In the genomic region with DNA sequence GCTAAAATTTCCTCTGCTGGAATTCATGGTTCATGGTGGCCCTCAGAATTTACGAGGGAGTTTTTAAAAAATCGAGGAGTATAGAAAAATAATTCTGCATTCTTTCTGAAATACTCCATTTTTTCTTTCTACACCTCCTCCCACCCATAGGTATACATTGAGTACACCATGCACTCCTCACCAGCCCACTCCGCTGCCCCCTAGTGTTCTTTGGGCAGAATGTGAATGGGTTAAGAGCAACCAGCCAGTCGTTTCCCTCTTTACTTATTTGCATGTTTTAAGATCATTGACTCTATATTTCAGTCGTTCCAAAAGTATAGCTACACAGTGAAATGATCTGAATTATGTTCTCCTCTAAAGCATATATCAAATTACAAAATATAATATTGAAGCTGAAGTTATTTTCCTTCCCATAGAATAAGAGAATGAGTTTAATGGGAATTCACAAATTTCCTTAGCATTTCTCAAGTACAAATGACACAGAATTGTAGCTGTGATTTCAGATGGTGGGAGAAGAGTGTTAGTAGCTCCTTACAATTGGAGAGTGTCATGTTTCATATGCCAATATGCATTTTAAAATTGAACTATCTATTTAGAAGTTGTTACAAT, we compare ENCODE assay signal across 8 cellular contexts.
DNase-seq lines count a peak whose midpoint lies in the region; ATAC-seq, FAIRE-seq and TF ChIP-seq lines count a peak whose summit lies in the region.
"Had no signal": no experiment of that assay in that cellular context is flagged by ENCODE, and none has a peak within 500 bp of the region (broad histone marks: within the 10 kb centered on the region; RNA-seq: fewer than 3 reads in every experiment).

No MANE protein-coding gene starts in this region.

- ATAC-seq in HG02588 (IDR thresholded peaks at IDR 0.05; ENCODE audit: unreplicated experiment) (peak; percentile 62), GM21423 (IDR thresholded peaks at IDR 0.05; ENCODE audit: unreplicated experiment) (no peak)

- DNase-seq in NCI-H2171 treated with DMSO at 0.1 percent for 48 hours (lab: John Stamatoyannopoulos, UW), result peak; percentile 41
- peak; percentile 50 for DNase-seq in bronchial epithelial cell (ENCODE audit: low read depth)
- DNase-seq in osteocyte (ENCODE audit: extremely low spot score, unreplicated experiment), result no peak
- no peak for DNase-seq in HuH-7.5 (ENCODE audit: low spot score)
- DNase-seq: activated B cell treated with CpG ODN at 0.5 μM for 24 hours had no signal

- H3K27me3 ChIP-seq in bronchial epithelial cell (ENCODE audit: control insufficient read depth, insufficient read depth, low read length), result no peaks in the 10 kb centered on the region

- no peaks in the 10 kb centered on the region for H3K27me3 Mint-ChIP-seq in osteocyte (ENCODE audit: unreplicated experiment)
- H3K27me3 Mint-ChIP-seq: activated B cell treated with CpG ODN at 0.5 μM for 24 hours had no signal

- H3K27ac Mint-ChIP-seq in osteocyte (ENCODE audit: unreplicated experiment), result no peak overlapping the region
- H3K27ac Mint-ChIP-seq: activated B cell treated with CpG ODN at 0.5 μM for 24 hours had no signal

- no peaks in the 10 kb centered on the region for H3K4me1 Mint-ChIP-seq in osteocyte (ENCODE audit: unreplicated experiment)
- H3K4me1 Mint-ChIP-seq: activated B cell treated with CpG ODN at 0.5 μM for 24 hours had no signal

- H3K36me3 ChIP-seq in bronchial epithelial cell (ENCODE audit: control insufficient read depth, insufficient read depth, low read length), result no peaks in the 10 kb centered on the region

- no peak overlapping the region for H3K4me3 ChIP-seq in bronchial epithelial cell (ENCODE audit: low read depth, low read length)

- TF ChIP-seq CTCF in GM12873 (IDR thresholded peaks at IDR 0.05; ENCODE audit: insufficient read depth, low read depth, low read length, missing control alignments) (peak; percentile 61), bronchial epithelial cell (IDR thresholded peaks at IDR 0.05; ENCODE audit: insufficient read depth, low read length, severe bottlenecking) (peak; percentile 61), osteocyte (IDR thresholded peaks at IDR 0.05) (peak; percentile 55)

- FAIRE-seq in bronchial epithelial cell (lab: Jason Lieb, UNC), result no peak

- H3K4me3 Mint-ChIP-seq in osteocyte (ENCODE audit: unreplicated experiment), result no peak overlapping the region
- H3K4me3 Mint-ChIP-seq: activated B cell treated with CpG ODN at 0.5 μM for 24 hours had no signal

- H3K36me3 Mint-ChIP-seq in osteocyte (ENCODE audit: unreplicated experiment), result no peaks in the 10 kb centered on the region

- H3K9me3 Mint-ChIP-seq in osteocyte (ENCODE audit: unreplicated experiment), result no peaks in the 10 kb centered on the region
- H3K9me3 Mint-ChIP-seq: activated B cell treated with CpG ODN at 0.5 μM for 24 hours had no signal

Comparison
In these comparisons a context has a peak if more than half of its experiments do, and no peak if none do; other contexts are left out.
1. DNase-seq: peak in NCI-H2171 treated with DMSO at 0.1 percent for 48 hours (single experiment) and bronchial epithelial cell (single experiment); none in osteocyte (single experiment) and HuH-7.5 (single experiment).
2. Peak in every context shown above with its lines, with median percentiles within 50 percentile points of each other: CTCF ChIP-seq.